In the genomic region with DNA sequence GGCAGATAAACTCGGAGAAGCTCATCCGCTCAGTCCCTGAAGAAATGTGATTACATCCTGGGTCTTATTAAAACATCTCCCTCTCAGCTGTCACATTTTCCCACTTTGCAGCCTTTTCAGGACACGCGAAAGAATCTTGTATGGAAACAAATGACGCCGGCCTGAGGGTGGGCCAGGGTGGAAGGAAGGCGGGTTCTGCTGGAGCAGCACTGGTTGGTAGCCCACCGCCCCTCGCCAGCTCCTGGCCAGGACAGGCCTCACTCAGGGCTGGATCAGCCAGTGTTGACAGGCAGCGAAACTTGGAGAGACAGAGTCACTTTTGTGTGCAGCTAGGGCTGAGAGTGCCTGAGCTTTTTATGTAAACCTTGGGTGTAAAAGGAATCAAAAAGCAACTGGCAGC, we compare ENCODE assay signal across 33 cellular contexts.
"Had no signal": no experiment of that assay in that cellular context is flagged by ENCODE, and none has a peak within 500 bp of the region (broad histone marks: within the 10 kb centered on the region; RNA-seq: fewer than 3 reads in every experiment).

No MANE protein-coding gene starts in this region.

- H3K4me1 ChIP-seq: esophagus muscularis mucosa, gastroesophageal sphincter, heart right ventricle had no signal

- H3K9me3 ChIP-seq: esophagus muscularis mucosa, gastroesophageal sphincter, heart right ventricle had no signal

- FAIRE-seq: astrocyte, colon had no signal

- H3K27me3 Mint-ChIP-seq: activated CD4-positive, alpha-beta memory T cell treated with anti-CD3 and anti-CD28 coated beads for 36 hours; activated CD4-positive, alpha-beta T cell treated with anti-CD3 and anti-CD28 coated beads for 36 hours; activated CD4-positive, alpha-beta T cell treated with anti-CD3 and anti-CD28 coated beads, Interleukin-2, amount 10 ng/mL, durations not matched to agents 24 days and 14 days; activated CD8-positive, alpha-beta memory T cell treated with anti-CD3 and anti-CD28 coated beads, Interleukin-2, amount 10 ng/mL, durations not matched to agents 7 days and 5 days; activated naive CD8-positive, alpha-beta T cell; effector memory CD8-positive, alpha-beta T cell; T-cell had no signal

- DNase-seq: activated CD4-positive, alpha-beta memory T cell treated with anti-CD3 and anti-CD28 coated beads for 36 hours; activated CD4-positive, alpha-beta T cell treated with anti-CD3 and anti-CD28 coated beads for 36 hours; activated CD4-positive, alpha-beta T cell treated with anti-CD3 and anti-CD28 coated beads, Interleukin-2, amount 10 ng/mL, durations not matched to agents 24 days and 14 days; activated CD4-positive, CD25-positive, alpha-beta regulatory T cell; activated CD4-positive, CD25-positive, alpha-beta regulatory T cell treated with anti-CD3 and anti-CD28 coated beads, Interleukin-2, amount 50 U/mL, for 72 hours; activated CD8-positive, alpha-beta memory T cell treated with anti-CD3 and anti-CD28 coated beads, Interleukin-2, amount 10 ng/mL, durations not matched to agents 7 days and 5 days; activated CD8-positive, alpha-beta memory T cell treated with anti-CD3 and anti-CD28 coated beads, Interleukin-2, amount 50 U/mL, for 4 hours; activated CD8-positive, alpha-beta T cell treated with anti-CD3 and anti-CD28 coated beads, Interleukin-2, amount 10 ng/mL, durations not matched to agents 7 days and 5 days; activated effector memory CD4-positive, alpha-beta T cell treated with anti-CD3 and anti-CD28 coated beads, Interleukin-2, amount 50 U/mL, for 16 hours; activated naive CD4-positive, alpha-beta T cell treated with anti-CD3 and anti-CD28 coated beads, Interleukin-2, amount 50 U/mL, for 16 hours; activated T-cell treated with anti-CD3 and anti-CD28 coated beads, Interleukin-2, amount 50 U/mL, for 1 hour; activated T-cell treated with anti-CD3 and anti-CD28 coated beads, Interleukin-2, amount 50 U/mL, for 48 hours; amniotic stem cell; anterior cingulate cortex; cortex of kidney; dermis blood vessel endothelial cell; effector CD4-positive, alpha-beta T cell; effector memory CD8-positive, alpha-beta T cell; erythroblast; foreskin melanocyte; heart right ventricle; SW 1271; T-cell; T1000 had no signal

- H3K27me3 ChIP-seq: esophagus muscularis mucosa, gastroesophageal sphincter, heart right ventricle had no signal

- H3K9me3 Mint-ChIP-seq: activated CD4-positive, alpha-beta memory T cell treated with anti-CD3 and anti-CD28 coated beads for 36 hours; activated CD4-positive, alpha-beta T cell treated with anti-CD3 and anti-CD28 coated beads, Interleukin-2, amount 10 ng/mL, durations not matched to agents 24 days and 14 days; activated T-helper 1 cell treated with anti-CD3 and anti-CD28 coated beads, Interleukin-12 subunit alpha, Interleukin-12 subunit beta, Interleukin-2, Interleukin-4 antibody, amounts not matched to agents 30 ng/mL and 10 ng/mL and 1 ng/mL, durations not matched to agents 14 hours and 24 hours and 36 hours; activated T-helper 2 cell treated with anti-CD3 and anti-CD28 coated beads, Interferon-gamma antibody, Interleukin-2, Interleukin-4, amounts not matched to agents 10 μg/mL and 5 μg/mL and 100 μg/mL, durations not matched to agents 14 hours and 24 hours and 36 hours; effector memory CD8-positive, alpha-beta T cell; T-cell; T-helper 1 cell treated with Interleukin-12 subunit alpha and Interleukin-12 subunit beta and Interleukin-4 antibody, amounts not matched to agents 30 μg/mL and 1 μg/mL, for 36 hours; T-helper 2 cell treated with Interferon-gamma antibody and Interleukin-4, amounts not matched to agents 5 μg/mL and 100 μg/mL, for 36 hours had no signal

- H3K27ac Mint-ChIP-seq: activated CD4-positive, alpha-beta memory T cell treated with anti-CD3 and anti-CD28 coated beads for 36 hours; activated CD4-positive, alpha-beta T cell treated with anti-CD3 and anti-CD28 coated beads for 36 hours; activated CD4-positive, alpha-beta T cell treated with anti-CD3 and anti-CD28 coated beads, Interleukin-2, amount 10 ng/mL, durations not matched to agents 24 days and 14 days; activated CD8-positive, alpha-beta memory T cell treated with anti-CD3 and anti-CD28 coated beads, Interleukin-2, amount 10 ng/mL, durations not matched to agents 7 days and 5 days; activated CD8-positive, alpha-beta T cell treated with anti-CD3 and anti-CD28 coated beads, Interleukin-2, amount 10 ng/mL, durations not matched to agents 7 days and 5 days; activated naive CD8-positive, alpha-beta T cell; activated T-helper 1 cell treated with anti-CD3 and anti-CD28 coated beads, Interleukin-12 subunit alpha, Interleukin-12 subunit beta, Interleukin-2, Interleukin-4 antibody, amounts not matched to agents 30 ng/mL and 10 ng/mL and 1 ng/mL, durations not matched to agents 14 hours and 24 hours and 36 hours; activated T-helper 2 cell treated with anti-CD3 and anti-CD28 coated beads, Interferon-gamma antibody, Interleukin-2, Interleukin-4, amounts not matched to agents 10 μg/mL and 5 μg/mL and 100 μg/mL, durations not matched to agents 14 hours and 24 hours and 36 hours; T-cell; T-helper 1 cell treated with Interleukin-12 subunit alpha and Interleukin-12 subunit beta and Interleukin-4 antibody, amounts not matched to agents 30 μg/mL and 1 μg/mL, for 36 hours; T-helper 2 cell treated with Interferon-gamma antibody and Interleukin-4, amounts not matched to agents 5 μg/mL and 100 μg/mL, for 36 hours had no signal

- H3K36me3 ChIP-seq: heart right ventricle had no signal

- H3K4me3 Mint-ChIP-seq: activated CD4-positive, alpha-beta memory T cell treated with anti-CD3 and anti-CD28 coated beads for 36 hours; activated CD4-positive, alpha-beta T cell treated with anti-CD3 and anti-CD28 coated beads for 36 hours; activated CD4-positive, alpha-beta T cell treated with anti-CD3 and anti-CD28 coated beads, Interleukin-2, amount 10 ng/mL, durations not matched to agents 24 days and 14 days; activated CD8-positive, alpha-beta memory T cell treated with anti-CD3 and anti-CD28 coated beads, Interleukin-2, amount 10 ng/mL, durations not matched to agents 7 days and 5 days; activated CD8-positive, alpha-beta T cell treated with anti-CD3 and anti-CD28 coated beads, Interleukin-2, amount 10 ng/mL, durations not matched to agents 7 days and 5 days; activated naive CD8-positive, alpha-beta T cell; activated T-helper 1 cell treated with anti-CD3 and anti-CD28 coated beads, Interleukin-12 subunit alpha, Interleukin-12 subunit beta, Interleukin-2, Interleukin-4 antibody, amounts not matched to agents 30 ng/mL and 10 ng/mL and 1 ng/mL, durations not matched to agents 14 hours and 24 hours and 36 hours; effector memory CD8-positive, alpha-beta T cell; T-cell; T-helper 1 cell treated with Interleukin-12 subunit alpha and Interleukin-12 subunit beta and Interleukin-4 antibody, amounts not matched to agents 30 μg/mL and 1 μg/mL, for 36 hours; T-helper 2 cell treated with Interferon-gamma antibody and Interleukin-4, amounts not matched to agents 5 μg/mL and 100 μg/mL, for 36 hours had no signal

- H3K36me3 Mint-ChIP-seq: activated CD4-positive, alpha-beta memory T cell treated with anti-CD3 and anti-CD28 coated beads for 36 hours; activated CD8-positive, alpha-beta memory T cell treated with anti-CD3 and anti-CD28 coated beads, Interleukin-2, amount 10 ng/mL, durations not matched to agents 7 days and 5 days; activated naive CD8-positive, alpha-beta T cell had no signal

- H3K4me3 ChIP-seq: esophagus muscularis mucosa, gastroesophageal sphincter, heart right ventricle had no signal

- H3K27ac ChIP-seq: esophagus muscularis mucosa, gastroesophageal sphincter, heart right ventricle had no signal

- ATAC-seq: activated CD4-positive, alpha-beta T cell treated with anti-CD3 and anti-CD28 coated beads for 36 hours; activated CD8-positive, alpha-beta memory T cell treated with anti-CD3 and anti-CD28 coated beads, Interleukin-2, amount 10 ng/mL, durations not matched to agents 7 days and 5 days; activated CD8-positive, alpha-beta T cell treated with anti-CD3 and anti-CD28 coated beads, Interleukin-2, amount 10 ng/mL, durations not matched to agents 7 days and 5 days; effector memory CD8-positive, alpha-beta T cell; gastroesophageal sphincter; heart right ventricle; T-cell had no signal
